ENCODE assay signal across 22 cellular contexts in genomic region chr14:36507847-36508417, GRCh38. TPM values are rescaled to one million over a fixed set of nuclear protein-coding genes. Genes with fewer than 3 reads are reported as not detected.
DNase-seq lines count a peak whose midpoint lies in the region; ATAC-seq and TF ChIP-seq lines count a peak whose summit lies in the region.
"Had no signal": no experiment of that assay in that cellular context is flagged by ENCODE, and none has a peak within 500 bp of the region (broad histone marks: within the 10 kb centered on the region; RNA-seq: fewer than 3 reads in every experiment).

No MANE protein-coding gene starts in this region.

- no peak overlapping the region for H3K27ac Mint-ChIP-seq in stimulated activated naive B cell treated with anti-CD40 and anti-IgM and Interleukin-4, amounts not matched to agents 10 μg/mL and 1 μg/mL and 100 μg/mL, for 72 hours
- H3K27ac Mint-ChIP-seq: activated CD4-positive, alpha-beta T cell treated with anti-CD3 and anti-CD28 coated beads, Interleukin-2, amount 10 ng/mL, durations not matched to agents 7 days and 5 days; natural killer cell had no signal

- H3K36me3 Mint-ChIP-seq in stimulated activated naive B cell treated with anti-CD40 and anti-IgM and Interleukin-4, amounts not matched to agents 10 μg/mL and 1 μg/mL and 100 μg/mL, for 72 hours = peaks cover 1 to 5% of the 10 kb centered on the region in 2 donors

- POLR2A ChIA-PET in PC-9 (lab: Charles Lee; ENCODE audit: unreplicated experiment) = no interaction called here

- peaks cover 75 to 89% of the 10 kb centered on the region in 2 donors for H3K27me3 Mint-ChIP-seq in stimulated activated naive B cell treated with anti-CD40 and anti-IgM and Interleukin-4, amounts not matched to agents 10 μg/mL and 1 μg/mL and 100 μg/mL, for 72 hours

- DNase-seq in NCI-H1417 (lab: John Stamatoyannopoulos, UW) = peak; percentile 65 to 77 (median 72)
- no peak for DNase-seq in NCI-H1417 treated with DMSO at 0.1 percent for 48 hours (lab: John Stamatoyannopoulos, UW)
- peak; percentile 60 for DNase-seq in NCI-H1092 (lab: John Stamatoyannopoulos, UW)
- no peak for DNase-seq in PC-9
- DNase-seq in lower lobe of right lung = no peak
- DNase-seq in putamen (ENCODE audit: low spot score) = no peak
- no peak for DNase-seq in stimulated activated naive B cell treated with anti-CD40 and anti-IgM and Interleukin-4, amounts not matched to agents 10 μg/mL and 1 μg/mL and 100 μg/mL, for 72 hours
- no peak for DNase-seq in anterior cingulate cortex (lab: John Stamatoyannopoulos, UW)
- DNase-seq: activated CD4-positive, alpha-beta T cell treated with anti-CD3 and anti-CD28 coated beads, Interleukin-2, amount 10 ng/mL, durations not matched to agents 7 days and 5 days; activated CD8-positive, alpha-beta memory T cell treated with anti-CD3 and anti-CD28 coated beads, Interleukin-2, amount 50 U/mL, for 48 hours; Kasumi-1; natural killer cell; NCI-H1694 treated with DMSO at 0.1 percent for 48 hours; RPMI8226; stimulated activated CD4-positive, alpha-beta T cell treated with anti-CD3 and anti-CD28 coated beads, Interleukin-4, amount 100 ng/mL, for 24 hours; SW 1271 had no signal

- no peaks in the 10 kb centered on the region for H3F3A ChIP-seq in PC-9 (ENCODE audit: insufficient read depth, low read depth)

- H3K27ac ChIP-seq in PC-9 (no peak overlapping the region), lower lobe of right lung (peak overlapping the region; percentile 87)
- H3K27ac ChIP-seq: 22Rv1 had no signal

- no peak overlapping the region for H3K4me3 Mint-ChIP-seq in stimulated activated naive B cell treated with anti-CD40 and anti-IgM and Interleukin-4, amounts not matched to agents 10 μg/mL and 1 μg/mL and 100 μg/mL, for 72 hours
- H3K4me3 Mint-ChIP-seq: activated CD4-positive, alpha-beta T cell treated with anti-CD3 and anti-CD28 coated beads, Interleukin-2, amount 10 ng/mL, durations not matched to agents 7 days and 5 days; natural killer cell had no signal

- H3K4me2 ChIP-seq in PC-9 = peak overlapping the region; percentile 38
- H3K4me2 ChIP-seq: smooth muscle cell had no signal

- H4K20me1 ChIP-seq in PC-9 (ENCODE audit: insufficient read depth) = no peaks in the 10 kb centered on the region

- H2AFZ ChIP-seq in PC-9 = no peak overlapping the region

- no peak for ATAC-seq in lower lobe of right lung
- ATAC-seq in stimulated activated naive B cell treated with anti-CD40 and anti-IgM and Interleukin-4, amounts not matched to agents 10 μg/mL and 1 μg/mL and 100 μg/mL, for 72 hours (replicated peaks) = no peak
- ATAC-seq: natural killer cell had no signal

- H3K27me3 ChIP-seq in PC-9 (ENCODE audit: insufficient read depth, low read depth) = 0 out of 2 replicates have a peak, but pooled peaks cover 3% of the 10 kb centered on the region
- H3K27me3 ChIP-seq in lower lobe of right lung (ENCODE audit: low read depth) = peaks cover 92% of the 10 kb centered on the region

- TF ChIP-seq CTCF in PC-9 (conservative IDR thresholded peaks at IDR 0.05) = no peak
- no peak for TF ChIP-seq CTCF in lower lobe of right lung (IDR thresholded peaks at IDR 0.05)

- intact Hi-C loops in PC-9 (cut with micrococcal nuclease; ENCODE audit: unreplicated experiment) = no loop called here
- intact Hi-C loops in lower lobe of right lung (cut with DNase I) = no loop called here

- no peaks in the 10 kb centered on the region for H3K9me2 ChIP-seq in PC-9 (ENCODE audit: insufficient read depth)

- H3K9me3 Mint-ChIP-seq in stimulated activated naive B cell treated with anti-CD40 and anti-IgM and Interleukin-4, amounts not matched to agents 10 μg/mL and 1 μg/mL and 100 μg/mL, for 72 hours = peaks cover 0 to 2% of the 10 kb centered on the region in 2 donors

- CTCF ChIA-PET in PC-9 (lab: Charles Lee) = no interaction called here

- peaks cover 3 to 16% of the 10 kb centered on the region in 2 donors for H3K4me1 Mint-ChIP-seq in stimulated activated naive B cell treated with anti-CD40 and anti-IgM and Interleukin-4, amounts not matched to agents 10 μg/mL and 1 μg/mL and 100 μg/mL, for 72 hours

- no peaks in the 10 kb centered on the region for H3K36me3 ChIP-seq in PC-9 (ENCODE audit: low read depth)
- no peaks in the 10 kb centered on the region for H3K36me3 ChIP-seq in lower lobe of right lung

- BruUV-seq in PC-9 (replicated peaks; lab: Mats Ljungman, UMichigan) = no TSS peak

- no peak overlapping the region; the same call in 1 of the 2 replicates for H3K4me3 ChIP-seq in PC-9
- peak overlapping the region; percentile 53 for H3K4me3 ChIP-seq in lower lobe of right lung
- H3K4me3 ChIP-seq: smooth muscle cell had no signal

- H3K4me1 ChIP-seq in PC-9 (replicated peaks; ENCODE audit: insufficient read depth) (no peaks in the 10 kb centered on the region), lower lobe of right lung (peaks cover 10% of the 10 kb centered on the region)

- H3K9me3 ChIP-seq in PC-9 (ENCODE audit: insufficient read depth, low read depth) = no peaks in the 10 kb centered on the region
- no peaks in the 10 kb centered on the region for H3K9me3 ChIP-seq in lower lobe of right lung

- no peaks in the 10 kb centered on the region for H3K79me2 ChIP-seq in PC-9 (ENCODE audit: low read depth)

RNA-seq across cellular contexts. Expression of gene NKX2-1, which starts 12.1 kb away (rescaled TPM):
- total RNA-seq in PC-9 (2021) = not detected in 2 replicates
- total RNA-seq in lower lobe of right lung = 180 TPM
- total RNA-seq: activated CD4-positive, alpha-beta T cell treated with anti-CD3 and anti-CD28 coated beads, Interleukin-2, amount 10 ng/mL, durations not matched to agents 7 days and 5 days; cerebellum; HT1080; natural killer cell; posterior vena cava; smooth muscle cell; subcutaneous adipose tissue had no signal

Comparison
In these comparisons a context has a peak if more than half of its experiments do, and no peak if none do; other contexts are left out.
1. DNase-seq: peak in NCI-H1417 (3 of 3) and NCI-H1092 (single experiment); none in NCI-H1417 treated with DMSO at 0.1 percent for 48 hours (single experiment), PC-9 (0 of 2), lower lobe of right lung (single experiment), putamen (single experiment), stimulated activated naive B cell treated with anti-CD40 and anti-IgM and Interleukin-4, amounts not matched to agents 10 μg/mL and 1 μg/mL and 100 μg/mL, for 72 hours (single experiment) and anterior cingulate cortex (0 of 58).
2. RNA of gene NKX2-1, which starts 12.1 kb away (total RNA-seq): 180 TPM in lower lobe of right lung (single experiment); not detected in PC-9; every median in the first group is over 100 times any median in the second.